ENCODE assay signal across 9 cellular contexts in the genomic region with DNA sequence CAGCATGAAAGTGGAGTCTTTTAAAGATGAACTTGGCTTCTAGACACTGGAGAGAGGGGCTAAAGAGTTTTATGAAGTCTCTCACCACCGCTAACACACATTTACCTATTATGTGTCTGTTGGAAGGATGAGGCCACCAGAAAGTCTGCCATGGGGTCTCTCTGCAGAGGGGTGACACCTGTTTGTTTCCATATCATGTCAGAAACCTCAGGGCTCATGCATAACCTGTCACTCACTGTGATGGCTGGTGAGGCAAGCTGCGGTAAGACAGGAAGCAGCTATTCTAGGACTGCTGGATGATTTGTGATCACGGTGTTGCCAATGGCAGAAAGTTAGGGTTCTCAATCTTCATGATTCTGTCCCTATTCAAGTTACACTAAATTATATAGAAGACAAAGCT.
DNase-seq lines count a peak whose midpoint lies in the region; ATAC-seq and TF ChIP-seq lines count a peak whose summit lies in the region.
"Had no signal": no experiment of that assay in that cellular context is flagged by ENCODE, and none has a peak within 500 bp of the region (broad histone marks: within the 10 kb centered on the region; RNA-seq: fewer than 3 reads in every experiment).

No MANE protein-coding gene starts in this region.

- intact Hi-C loops in activated CD4-positive, alpha-beta T cell treated with anti-CD3 and anti-CD28 coated beads, Interleukin-2, amount 10 ng/mL, durations not matched to agents 24 days and 14 days (cut with micrococcal nuclease) = no loop called here

- no peaks in the 10 kb centered on the region for H3K36me3 Mint-ChIP-seq in activated CD4-positive, alpha-beta T cell treated with anti-CD3 and anti-CD28 coated beads, Interleukin-2, amount 10 ng/mL, durations not matched to agents 24 days and 14 days (ENCODE audit: low read depth)
- no peaks in the 10 kb centered on the region for H3K36me3 Mint-ChIP-seq in stimulated activated memory B cell treated with anti-CD40 and anti-IgM and Interleukin-4, amounts not matched to agents 10 μg/mL and 1 μg/mL and 100 μg/mL, for 72 hours
- H3K36me3 Mint-ChIP-seq in chondrocyte (ENCODE audit: low read depth) = no peaks in the 10 kb centered on the region

- peaks cover 18% of the 10 kb centered on the region for H3K4me1 Mint-ChIP-seq in activated CD4-positive, alpha-beta T cell treated with anti-CD3 and anti-CD28 coated beads, Interleukin-2, amount 10 ng/mL, durations not matched to agents 24 days and 14 days
- H3K4me1 Mint-ChIP-seq in stimulated activated memory B cell treated with anti-CD40 and anti-IgM and Interleukin-4, amounts not matched to agents 10 μg/mL and 1 μg/mL and 100 μg/mL, for 72 hours = peaks cover 84% of the 10 kb centered on the region
- H3K4me1 Mint-ChIP-seq in chondrocyte (ENCODE audit: low read depth) = peaks cover 4% of the 10 kb centered on the region

- peak; percentile 72 for DNase-seq in activated CD4-positive, alpha-beta T cell treated with anti-CD3 and anti-CD28 coated beads, Interleukin-2, amount 10 ng/mL, durations not matched to agents 24 days and 14 days
- DNase-seq in activated CD4-positive, alpha-beta T cell treated with anti-CD3 and anti-CD28 coated beads for 4 hours = no peak
- DNase-seq in NCI-H146 (lab: John Stamatoyannopoulos, UW) (peak; percentile 48), EL (no peak), chondrocyte (ENCODE audit: low spot score) (no peak), SKM-1 (lab: John Stamatoyannopoulos, UW; ENCODE audit: unreplicated experiment) (no peak)
- DNase-seq: mesendoderm had no signal

- no peak for TF ChIP-seq CTCF in chondrocyte (IDR thresholded peaks at IDR 0.05)

- H3K27ac Mint-ChIP-seq in activated CD4-positive, alpha-beta T cell treated with anti-CD3 and anti-CD28 coated beads, Interleukin-2, amount 10 ng/mL, durations not matched to agents 24 days and 14 days = no peak overlapping the region
- peak overlapping the region; percentile 80 for H3K27ac Mint-ChIP-seq in stimulated activated memory B cell treated with anti-CD40 and anti-IgM and Interleukin-4, amounts not matched to agents 10 μg/mL and 1 μg/mL and 100 μg/mL, for 72 hours
- no peak overlapping the region for H3K27ac Mint-ChIP-seq in chondrocyte (ENCODE audit: unreplicated experiment)

- no peaks in the 10 kb centered on the region for H3K9me3 Mint-ChIP-seq in activated CD4-positive, alpha-beta T cell treated with anti-CD3 and anti-CD28 coated beads, Interleukin-2, amount 10 ng/mL, durations not matched to agents 24 days and 14 days
- no peaks in the 10 kb centered on the region for H3K9me3 Mint-ChIP-seq in stimulated activated memory B cell treated with anti-CD40 and anti-IgM and Interleukin-4, amounts not matched to agents 10 μg/mL and 1 μg/mL and 100 μg/mL, for 72 hours
- H3K9me3 Mint-ChIP-seq in chondrocyte (ENCODE audit: low read depth) = no peaks in the 10 kb centered on the region

- H3K4me3 Mint-ChIP-seq in activated CD4-positive, alpha-beta T cell treated with anti-CD3 and anti-CD28 coated beads, Interleukin-2, amount 10 ng/mL, durations not matched to agents 24 days and 14 days = peak overlapping the region; percentile 6
- peak overlapping the region; percentile 26 for H3K4me3 Mint-ChIP-seq in stimulated activated memory B cell treated with anti-CD40 and anti-IgM and Interleukin-4, amounts not matched to agents 10 μg/mL and 1 μg/mL and 100 μg/mL, for 72 hours
- no peak overlapping the region for H3K4me3 Mint-ChIP-seq in chondrocyte (ENCODE audit: unreplicated experiment)

- ATAC-seq in HG02642 (IDR thresholded peaks at IDR 0.05; ENCODE audit: poor library complexity, unreplicated experiment) = peak; percentile 58
- peak; percentile 38 for ATAC-seq in stimulated activated memory B cell treated with anti-CD40 and anti-IgM and Interleukin-4, amounts not matched to agents 10 μg/mL and 1 μg/mL and 100 μg/mL, for 72 hours

- no peaks in the 10 kb centered on the region for H3K27me3 Mint-ChIP-seq in activated CD4-positive, alpha-beta T cell treated with anti-CD3 and anti-CD28 coated beads, Interleukin-2, amount 10 ng/mL, durations not matched to agents 24 days and 14 days
- no peaks in the 10 kb centered on the region for H3K27me3 Mint-ChIP-seq in stimulated activated memory B cell treated with anti-CD40 and anti-IgM and Interleukin-4, amounts not matched to agents 10 μg/mL and 1 μg/mL and 100 μg/mL, for 72 hours
- H3K27me3 Mint-ChIP-seq in chondrocyte (ENCODE audit: low read depth) = no peaks in the 10 kb centered on the region

Comparison
In these comparisons a context has a peak if more than half of its experiments do, and no peak if none do; other contexts are left out.
1. DNase-seq: peak in activated CD4-positive, alpha-beta T cell treated with anti-CD3 and anti-CD28 coated beads, Interleukin-2, amount 10 ng/mL, durations not matched to agents 24 days and 14 days (single experiment) and NCI-H146 (single experiment); none in activated CD4-positive, alpha-beta T cell treated with anti-CD3 and anti-CD28 coated beads for 4 hours (0 of 2), EL (single experiment), chondrocyte (single experiment) and SKM-1 (single experiment).